ENCODE assay signal across 1 cellular context in the genomic region with DNA sequence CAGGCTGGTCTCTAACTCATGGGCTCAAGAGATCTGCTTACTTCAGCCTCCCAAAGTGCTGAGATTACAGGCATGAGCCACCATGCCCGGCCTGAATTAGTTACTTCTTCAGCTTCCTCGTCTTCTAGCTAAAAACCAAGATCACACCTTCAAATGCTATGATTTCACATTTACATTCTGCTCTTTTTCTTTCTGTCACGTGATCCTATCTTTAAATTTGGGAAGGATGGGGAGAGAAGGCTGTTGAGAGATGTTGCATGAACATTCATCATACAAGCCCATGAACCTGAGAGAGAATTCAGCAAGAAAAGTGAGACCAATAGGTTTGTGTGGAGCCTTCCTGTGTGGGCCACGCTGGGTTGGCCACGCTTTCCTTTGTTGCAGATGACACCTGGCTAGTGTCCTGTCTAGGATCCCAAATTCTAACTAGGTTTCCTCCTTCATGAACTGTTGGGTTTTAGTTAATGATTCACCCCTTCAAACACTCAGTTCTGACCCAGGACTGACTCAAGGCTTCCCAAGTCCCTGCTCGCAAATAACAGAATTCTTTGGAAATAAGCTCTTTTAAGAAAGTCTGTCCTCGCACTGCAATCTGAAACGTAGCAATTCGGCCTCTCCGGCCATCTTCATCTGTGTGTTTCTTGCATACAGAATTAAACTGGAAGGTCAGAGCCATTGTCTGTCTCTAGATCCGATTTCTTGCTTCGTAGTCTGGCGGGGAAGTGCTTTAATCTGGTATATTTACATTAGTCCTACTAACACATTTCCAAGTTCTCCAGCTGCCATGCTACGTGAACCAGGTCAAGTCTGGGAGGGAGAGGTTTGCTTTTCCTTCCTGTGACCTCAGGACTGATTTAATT.
TF ChIP-seq lines count a peak whose summit lies in the region.

No MANE protein-coding gene starts in this region.

TF ChIP-seq in H1, 55 proteins besides CTCF, POLR2A, EP300 and RAD21:
- TF ChIP-seq CHD1 (IDR thresholded peaks at IDR 0.05; ENCODE audit: low read depth, low read length) (no peak), KDM4A (IDR thresholded peaks at IDR 0.05; ENCODE audit: low read depth, low read length, severe bottlenecking) (no peak), SAP30 (IDR thresholded peaks at IDR 0.05; ENCODE audit: insufficient read depth, insufficient replicate concordance, low read length) (no peak), RBBP5 (IDR thresholded peaks at IDR 0.05; ENCODE audit: borderline replicate concordance, low read depth, low read length) (no peak), TBP (IDR thresholded peaks at IDR 0.05; ENCODE audit: low read depth, low read length) (no peak), YY1 (IDR thresholded peaks at IDR 0.05; ENCODE audit: low read depth, low read length) (no peak), GTF2F1 (IDR thresholded peaks at IDR 0.05; ENCODE audit: borderline replicate concordance, low read depth, low read length) (no peak), RXRA (IDR thresholded peaks at IDR 0.05; ENCODE audit: insufficient read depth, low read depth, low read length) (no peak), CHD7 (IDR thresholded peaks at IDR 0.05; ENCODE audit: insufficient replicate concordance, low read length) (no peak), SRF (IDR thresholded peaks at IDR 0.05; ENCODE audit: low read depth, low read length) (no peak)
